8 cellular contexts compared by ENCODE assay signal in genomic region chr11:3946445-3947017, GRCh38.
A peak's percentile ranks its signal among the peaks of the same experiment; 100 is the strongest.
DNase-seq lines count a peak whose midpoint lies in the region; ATAC-seq, FAIRE-seq and TF ChIP-seq lines count a peak whose summit lies in the region.

No MANE protein-coding gene starts in this region.

- no peak overlapping the region for H4K91ac ChIP-seq in neuronal stem cell (ENCODE audit: low read depth, low read length, poor library complexity)

- no peaks in the 10 kb centered on the region for H3K36me3 ChIP-seq in liver (ENCODE audit: control insufficient read depth in 4 of 4, insufficient read depth in 3 of 4, low read depth in 1 of 4, low read length in 3 of 4)
- peaks cover 1 to 8% of the 10 kb centered on the region in 2 experiments; a peak in 3 of 5 replicates for H3K36me3 ChIP-seq in HepG2 (replicated peaks in 1 of 2; ENCODE audit: control insufficient read depth in 1 of 2, insufficient read depth in 2 of 2, low read length in 2 of 2)
- H3K36me3 ChIP-seq in aorta (ENCODE audit: control insufficient read depth in 1 of 2, insufficient read depth in 2 of 2, low read length in 1 of 2), result no peaks in the 10 kb centered on the region
- no peaks in the 10 kb centered on the region for H3K36me3 ChIP-seq in neuronal stem cell (replicated peaks in 1 of 2; ENCODE audit: control insufficient read depth in 2 of 2, insufficient read depth in 2 of 2, low read length in 2 of 2)

- no peak overlapping the region for H2AFZ ChIP-seq in HepG2 (ENCODE audit: low read length)
- H2AFZ ChIP-seq in neuronal stem cell (ENCODE audit: low read length), result no peak overlapping the region

- no peak overlapping the region for H2BK120ac ChIP-seq in neuronal stem cell (ENCODE audit: low read depth, low read length)

- peaks cover 0 to 2% (median 0%) of the 10 kb centered on the region in 9 donors for H3K9me3 Mint-ChIP-seq in naive thymus-derived CD8-positive, alpha-beta T cell

- no peak for TF ChIP-seq CTCF in liver (IDR thresholded peaks at IDR 0.05; ENCODE audit: low read depth, low read length, missing input control)
- no peak for TF ChIP-seq CTCF in HepG2 (CRISPR knock-in tag; IDR thresholded peaks at IDR 0.05)

- BruUV-seq in HepG2 (replicated peaks; lab: Mats Ljungman, UMichigan), result no TSS peak

- TF ChIP-seq POLR2A in HepG2 (IDR thresholded peaks at IDR 0.05; ENCODE audit: insufficient read depth in 1 of 2, low read depth in 2 of 2, low read length in 2 of 2), result no peak

- no peak overlapping the region for H2BK12ac ChIP-seq in neuronal stem cell (ENCODE audit: low read length)

- H3K27ac ChIP-seq in liver (ENCODE audit: low read depth in 1 of 2, low read length in 2 of 2) (peak overlapping the region; percentile 49 to 63), HepG2 (ENCODE audit: extremely low read length, insufficient read depth, low read length) (no peak overlapping the region), caudate nucleus (ENCODE audit: low read depth, low read length) (peak overlapping the region; percentile 22), aorta (ENCODE audit: low read depth in 1 of 2, low read length in 2 of 2) (peak overlapping the region; percentile 58 to 84), neuronal stem cell (replicated peaks; ENCODE audit: low read length) (no peak overlapping the region)

- TF ChIP-seq EP300 in HepG2 (IDR thresholded peaks at IDR 0.05; ENCODE audit: low read depth in 2 of 2, low read length in 2 of 2) (no peak), HepG2 (CRISPR knock-in tag; IDR thresholded peaks at IDR 0.05; ENCODE audit: borderline replicate concordance) (no peak)

- H3K4me2 ChIP-seq in HepG2 (ENCODE audit: low read depth, low read length) (no peak overlapping the region), neuronal stem cell (ENCODE audit: insufficient read depth, low read length, poor library complexity, severe bottlenecking) (no peak overlapping the region)

- H4K8ac ChIP-seq in neuronal stem cell (ENCODE audit: low read depth, low read length), result no peak overlapping the region

- no peak for ATAC-seq in HepG2
- ATAC-seq in naive thymus-derived CD8-positive, alpha-beta T cell, result peak in 1 of 2 donors; percentile 1
- peak; percentile 64 for ATAC-seq in aorta (ENCODE audit: low FRiP score)

- H3K27ac Mint-ChIP-seq in naive thymus-derived CD8-positive, alpha-beta T cell, result peak overlapping the region; percentile 77 to 99 (median 95)

- in situ Hi-C loops in HepG2 (cut with HindIII; ENCODE audit: extremely low pct_ligation_motif_present, low pct_unique_long_range_greater_than_20kb), result no loop called here

- no peak overlapping the region for H3K4me3 ChIP-seq in liver (ENCODE audit: low read depth in 1 of 3, low read length in 3 of 3)
- no peak overlapping the region for H3K4me3 ChIP-seq in HepG2 (replicated peaks in 1 of 3; ENCODE audit: insufficient read depth in 1 of 3, low read depth in 2 of 3, low read length in 3 of 3)
- H3K4me3 ChIP-seq in aorta (ENCODE audit: low read length in 2 of 2), result no peak overlapping the region
- H3K4me3 ChIP-seq in neuronal stem cell (ENCODE audit: low read length in 2 of 2), result no peak overlapping the region

- H3K9me3 ChIP-seq in liver (ENCODE audit: control insufficient read depth in 4 of 4, low read length in 3 of 4) (no peaks in the 10 kb centered on the region), HepG2 (ENCODE audit: low read length) (no peaks in the 10 kb centered on the region), aorta (ENCODE audit: control insufficient read depth, low read length) (no peaks in the 10 kb centered on the region), neuronal stem cell (replicated peaks in 1 of 2; ENCODE audit: control insufficient read depth in 2 of 2, insufficient read depth in 1 of 2, low read depth in 1 of 2, low read length in 2 of 2) (peaks cover 0 to 2% of the 10 kb centered on the region in 2 donors)

- H4K20me1 ChIP-seq in HepG2 (ENCODE audit: insufficient read depth, low read length), result no peaks in the 10 kb centered on the region

- H3K79me1 ChIP-seq in neuronal stem cell (ENCODE audit: low read depth, low read length), result no peaks in the 10 kb centered on the region

- H3K4me1 Mint-ChIP-seq in naive thymus-derived CD8-positive, alpha-beta T cell, result peaks cover 60 to 97% (median 95%) of the 10 kb centered on the region in 4 donors

- H3K4me1 ChIP-seq in liver (ENCODE audit: control insufficient read depth in 4 of 4, insufficient read depth in 4 of 4, low read length in 3 of 4) (peaks cover 9 to 22% (median 16%) of the 10 kb centered on the region in 4 donors), HepG2 (ENCODE audit: insufficient read depth, low read length) (peaks cover 72% of the 10 kb centered on the region), aorta (ENCODE audit: control insufficient read depth in 1 of 2, insufficient read depth in 2 of 2, low read length in 2 of 2) (peaks cover 7 to 32% of the 10 kb centered on the region in 2 donors), neuronal stem cell (ENCODE audit: control insufficient read depth in 2 of 2, insufficient read depth in 1 of 2, low read depth in 1 of 2, low read length in 2 of 2) (peaks cover 9 to 11% of the 10 kb centered on the region in 2 donors)

- H3K36me3 Mint-ChIP-seq in naive thymus-derived CD8-positive, alpha-beta T cell, result peaks cover 0 to 9% (median 4%) of the 10 kb centered on the region in 3 donors

- H3K14ac ChIP-seq in neuronal stem cell (ENCODE audit: low read length), result no peak overlapping the region

- CTCF ChIA-PET in HepG2 (lab: Yijun Ruan, JAX; ENCODE audit: low intra/inter-chr PET ratio, low total read pairs), result no interaction called here

- H3K27me3 ChIP-seq in liver (ENCODE audit: control insufficient read depth in 4 of 4, insufficient read depth in 4 of 4, low read length in 3 of 4) (no peaks in the 10 kb centered on the region), HepG2 (ENCODE audit: control insufficient read depth in 1 of 2, insufficient read depth in 2 of 2, low read length in 2 of 2) (no peaks in the 10 kb centered on the region), aorta (ENCODE audit: control insufficient read depth in 1 of 2, insufficient read depth in 2 of 2, low read length in 1 of 2) (no peaks in the 10 kb centered on the region), neuronal stem cell (ENCODE audit: control insufficient read depth in 3 of 3, insufficient read depth in 3 of 3, low read depth in 1 of 3, low read length in 3 of 3) (no peaks in the 10 kb centered on the region)

- no peak overlapping the region for H2BK15ac ChIP-seq in neuronal stem cell (ENCODE audit: low read length)

- H3K18ac ChIP-seq in neuronal stem cell (ENCODE audit: low read length), result no peak overlapping the region

- intact Hi-C loops in HepG2 (cut with micrococcal nuclease; ENCODE audit: unreplicated experiment) (no loop called here), aorta (cut with DNase I) (loop anchor here (5.0 to 10.0 kb wide), 2 partner anchors 89 to 118 kb away; partner anchors contain the start of gene STIM1 (in 1 of the 2))

- H3K4me3 Mint-ChIP-seq in naive thymus-derived CD8-positive, alpha-beta T cell, result peak overlapping the region; percentile 66 to 88 (median 82)

- H3K79me2 ChIP-seq in HepG2 (ENCODE audit: insufficient read depth, low read length), result peaks cover 5% of the 10 kb centered on the region

- no peak overlapping the region for H2BK5ac ChIP-seq in neuronal stem cell (ENCODE audit: low read length)

- FAIRE-seq in HepG2 (lab: Jason Lieb, UNC), result no peak

- H3K9ac ChIP-seq in liver (ENCODE audit: low read depth in 1 of 2, low read length in 2 of 2) (no peak overlapping the region), HepG2 (ENCODE audit: insufficient read depth, low read depth, low read length) (no peak overlapping the region), neuronal stem cell (ENCODE audit: low read depth, low read length, poor library complexity) (no peak overlapping the region)

- TF ChIP-seq RAD21 in liver (IDR thresholded peaks at IDR 0.05), result no peak
- TF ChIP-seq RAD21 in HepG2 (CRISPR knock-in tag; IDR thresholded peaks at IDR 0.05), result no peak

- H2AK5ac ChIP-seq in neuronal stem cell (ENCODE audit: low read depth, low read length), result no peak overlapping the region

- POLR2A ChIA-PET in HepG2 (lab: Yijun Ruan, JAX), result no interaction called here
- POLR2A ChIA-PET in naive thymus-derived CD8-positive, alpha-beta T cell (lab: Charles Lee), result interaction anchor here (0.6 to 13.0 kb wide), 9 partner anchors 13 to 112 kb away, joined by 3 to 139 read pairs (median 8); partner anchors contain the start of gene STIM1

- no peak overlapping the region for H3K23ac ChIP-seq in neuronal stem cell (ENCODE audit: low read depth, low read length, poor library complexity)

- H3K4ac ChIP-seq in neuronal stem cell (ENCODE audit: low read length), result no peak overlapping the region

- WGBS in liver, result 72% methylated on average over 2 of the region's 2 CpGs
- WGBS in HepG2 (ENCODE audit: low lambda C conversion rate), result 93% methylated on average over 2 of the region's 2 CpGs
- WGBS in aorta, 2 donors, result 0 to 3% methylated on average over 2 of the region's 2 CpGs
- no CpG with 5 or more reads among the region's 2 CpGs for WGBS in neuronal stem cell (ENCODE audit: extremely low coverage in 2 of 2, insufficient read length in 2 of 2, insufficient replicate concordance in 1 of 2), 2 donors

- H3K27me3 Mint-ChIP-seq in naive thymus-derived CD8-positive, alpha-beta T cell, result no peaks in the 10 kb centered on the region

- DNase-seq in HepG2 (ENCODE audit: low spot score) (no peak), caudate nucleus (lab: John Stamatoyannopoulos, UW) (no peak), aorta (no peak), A172 (ENCODE audit: low spot score) (no peak), neuronal stem cell (ENCODE audit: low spot score) (no peak), D341Med (ENCODE audit: low spot score) (no peak)
- DNase-seq in naive thymus-derived CD8-positive, alpha-beta T cell, result no peak

TF ChIP-seq in liver, 16 proteins besides CTCF, POLR2A, EP300 and RAD21 (continues in another document):
- TF ChIP-seq EGR1 (IDR thresholded peaks at IDR 0.05; ENCODE audit: low read depth in 2 of 2) (no peak), HNF4G (IDR thresholded peaks at IDR 0.05) (no peak), JUND (IDR thresholded peaks at IDR 0.05) (no peak), HNF4A (conservative IDR thresholded peaks at IDR 0.05) (no peak), SP1 (IDR thresholded peaks at IDR 0.05) (no peak), TAF1 (conservative IDR thresholded peaks at IDR 0.05) (no peak), RXRA (IDR thresholded peaks at IDR 0.05) (no peak), GABPA (IDR thresholded peaks at IDR 0.05 in 1 of 2, conservative IDR thresholded peaks at IDR 0.05 in 1 of 2) (no peak), NR2F2 (IDR thresholded peaks at IDR 0.05) (no peak)

TF ChIP-seq in HepG2, 621 proteins besides CTCF, POLR2A, EP300 and RAD21 (continues in another document):
- TF ChIP-seq ZNF12 (CRISPR knock-in tag; IDR thresholded peaks at IDR 0.05), result no peak
- TF ChIP-seq KDM4B (CRISPR knock-in tag; IDR thresholded peaks at IDR 0.05), result no peak
- TF ChIP-seq ADNP (CRISPR knock-in tag; IDR thresholded peaks at IDR 0.05), result no peak
- no peak for TF ChIP-seq RXRB (CRISPR knock-in tag; IDR thresholded peaks at IDR 0.05; ENCODE audit: borderline replicate concordance)
- no peak for TF ChIP-seq MAFK (conservative IDR thresholded peaks at IDR 0.05 in 1 of 2, IDR thresholded peaks at IDR 0.05 in 1 of 2; ENCODE audit: low read length in 2 of 2)

Comparison
In these comparisons a context has a peak if more than half of its experiments do, and no peak if none do; other contexts are left out.
1. H3K27ac ChIP-seq: peak in liver (2 of 2), caudate nucleus (single experiment) and aorta (2 of 2); none in HepG2 (single experiment) and neuronal stem cell (single experiment).